In genomic region chr6:75524322-75524972, GRCh38 we compare ENCODE assay signal across 9 cellular contexts. TPM values are rescaled to one million over a fixed set of nuclear protein-coding genes. Genes with fewer than 3 reads are reported as not detected.
A peak's percentile ranks its signal among the peaks of the same experiment; 100 is the strongest.
DNase-seq lines count a peak whose midpoint lies in the region; ATAC-seq and TF ChIP-seq lines count a peak whose summit lies in the region.
"Had no signal": no experiment of that assay in that cellular context is flagged by ENCODE, and none has a peak within 500 bp of the region (broad histone marks: within the 10 kb centered on the region; RNA-seq: fewer than 3 reads in every experiment).

No MANE protein-coding gene starts in this region.

- H3K36me3 ChIP-seq in ectodermal cell (ENCODE audit: control insufficient read depth, insufficient read depth, low read length), result no peaks in the 10 kb centered on the region

- no peaks in the 10 kb centered on the region for H3K36me3 Mint-ChIP-seq in activated T-cell treated with anti-CD3 and anti-CD28 coated beads, Interleukin-2, amount 50 U/mL, for 4 hours (ENCODE audit: insufficient read depth)

- no peaks in the 10 kb centered on the region for H3K27me3 ChIP-seq in ectodermal cell (ENCODE audit: control insufficient read depth, insufficient read depth, low read length, poor library complexity, severe bottlenecking)

- H3K4me1 Mint-ChIP-seq in activated T-cell treated with anti-CD3 and anti-CD28 coated beads, Interleukin-2, amount 50 U/mL, for 4 hours (ENCODE audit: low read depth), result no peaks in the 10 kb centered on the region

- H3K9me3 ChIP-seq in ectodermal cell (ENCODE audit: control insufficient read depth, low read length), result no peaks in the 10 kb centered on the region

- DNase-seq in AG20443 (ENCODE audit: low spot score) (peak; percentile 38), LNCaP clone FGC (ENCODE audit: low read depth) (peak; percentile 87), myocyte (ENCODE audit: low read depth) (peak; percentile 64)
- no peak for DNase-seq in activated T-cell treated with anti-CD3 and anti-CD28 coated beads, Interleukin-2, amount 50 U/mL, for 4 hours
- no peak for DNase-seq in activated CD8-positive, alpha-beta memory T cell treated with anti-CD3 and anti-CD28 coated beads for 24 hours

- peak overlapping the region; percentile 2 for H3K27ac ChIP-seq in ectodermal cell (ENCODE audit: insufficient read depth, low read depth, low read length, poor library complexity, severe bottlenecking)

- H3K4me1 ChIP-seq in ectodermal cell (ENCODE audit: control insufficient read depth, insufficient read depth, low read length), result peaks cover 4% of the 10 kb centered on the region

- peaks cover 13% of the 10 kb centered on the region for H3K27me3 Mint-ChIP-seq in activated T-cell treated with anti-CD3 and anti-CD28 coated beads, Interleukin-2, amount 50 U/mL, for 4 hours (ENCODE audit: low read depth)

- peak overlapping the region; percentile 29 for H3K4me3 ChIP-seq in LNCaP clone FGC (ENCODE audit: low read depth, low read length)
- no peak overlapping the region for H3K4me3 ChIP-seq in ectodermal cell (ENCODE audit: insufficient read depth, low read depth, low read length)

- ATAC-seq in GM19328 (IDR thresholded peaks at IDR 0.05; ENCODE audit: unreplicated experiment), result no peak
- ATAC-seq in HG02970 (IDR thresholded peaks at IDR 0.05; ENCODE audit: low FRiP score, unreplicated experiment), result no peak
- no peak for ATAC-seq in activated T-cell treated with anti-CD3 and anti-CD28 coated beads, Interleukin-2, amount 50 U/mL, for 4 hours

- H3K9me3 Mint-ChIP-seq in activated T-cell treated with anti-CD3 and anti-CD28 coated beads, Interleukin-2, amount 50 U/mL, for 4 hours, result no peaks in the 10 kb centered on the region
- H3K9me3 Mint-ChIP-seq: stimulated activated naive CD8-positive, alpha-beta T cell treated with anti-CD3 and anti-CD28 coated beads, Interleukin-15, Interleukin-2, amounts not matched to agents 100 ng/mL and 50 ng/mL, for 24 hours had no signal

- WGBS in ectodermal cell, 2 experiments, result 85 to 87% methylated on average over 8 of the region's 9 CpGs

- no peak overlapping the region for H3K4me3 Mint-ChIP-seq in activated T-cell treated with anti-CD3 and anti-CD28 coated beads, Interleukin-2, amount 50 U/mL, for 4 hours
- H3K4me3 Mint-ChIP-seq: stimulated activated naive CD8-positive, alpha-beta T cell treated with anti-CD3 and anti-CD28 coated beads, Interleukin-15, Interleukin-2, amounts not matched to agents 100 ng/mL and 50 ng/mL, for 24 hours had no signal

- no peak for TF ChIP-seq CTCF in LNCaP clone FGC (IDR thresholded peaks at IDR 0.05; ENCODE audit: control insufficient read depth, extremely low read depth, insufficient read depth)

RNA-seq across cellular contexts. Expression of gene FILIP1, which starts 30.8 kb away (rescaled TPM):
- polyA plus RNA-seq in ectodermal cell (2013, experiment 1 of 4), result 52.4 TPM
- 59.8 TPM for polyA plus RNA-seq in ectodermal cell (2013, experiment 2 of 4)
- 36.6 TPM for polyA plus RNA-seq in ectodermal cell (2013, experiment 3 of 4)
- polyA plus RNA-seq in ectodermal cell (2013, experiment 4 of 4), result 40.0 TPM
- 41.5 and 46.7 TPM in 2 replicates for total RNA-seq in myocyte
- 2.8 TPM for polyA plus RNA-seq in myocyte (2012)
- total RNA-seq in activated T-cell treated with anti-CD3 and anti-CD28 coated beads, Interleukin-2, amount 50 U/mL, for 4 hours, result under 1 TPM in 1 of 3 donors, not detected in 2; 0.05 TPM

Comparison
In these comparisons a context has a peak if more than half of its experiments do, and no peak if none do; other contexts are left out.
1. DNase-seq: peak in AG20443 (single experiment), LNCaP clone FGC (single experiment) and myocyte (single experiment); none in activated T-cell treated with anti-CD3 and anti-CD28 coated beads, Interleukin-2, amount 50 U/mL, for 4 hours (single experiment) and activated CD8-positive, alpha-beta memory T cell treated with anti-CD3 and anti-CD28 coated beads for 24 hours (single experiment).
2. RNA of gene FILIP1, which starts 30.8 kb away (total RNA-seq): 41.5 to 46.7 TPM in myocyte; 0.05 TPM in activated T-cell treated with anti-CD3 and anti-CD28 coated beads, Interleukin-2, amount 50 U/mL, for 4 hours; every median in the first group is over 10 times any median in the second.